In genomic region chr2:67572721-67573485, GRCh38 we compare ENCODE assay signal across 13 cellular contexts.
DNase-seq lines count a peak whose midpoint lies in the region; ATAC-seq, FAIRE-seq and TF ChIP-seq lines count a peak whose summit lies in the region.
"Had no signal": no experiment of that assay in that cellular context is flagged by ENCODE, and none has a peak within 500 bp of the region (broad histone marks: within the 10 kb centered on the region; RNA-seq: fewer than 3 reads in every experiment).

No MANE protein-coding gene starts in this region.

- H3K4me3 ChIP-seq in breast epithelium, result no peak overlapping the region
- H3K4me3 ChIP-seq in bronchial epithelial cell (ENCODE audit: low read depth, low read length), result no peak overlapping the region
- H3K4me3 ChIP-seq in hepatocyte, result no peak overlapping the region
- no peak overlapping the region for H3K4me3 ChIP-seq in transverse colon
- H3K4me3 ChIP-seq: ascending aorta had no signal

- TF ChIP-seq CTCF in MCF 10A (IDR thresholded peaks at IDR 0.05; ENCODE audit: unreplicated experiment) (no peak), breast epithelium (IDR thresholded peaks at IDR 0.05) (no peak), bronchial epithelial cell (IDR thresholded peaks at IDR 0.05; ENCODE audit: insufficient read depth, low read length, severe bottlenecking) (no peak), hepatocyte (IDR thresholded peaks at IDR 0.05; ENCODE audit: poor library complexity) (no peak), transverse colon (IDR thresholded peaks at IDR 0.05) (no peak)

- CTCF ChIA-PET in MCF 10A (lab: Yijun Ruan, JAX), result interaction anchor here (0.6 to 1.1 kb wide), 3 partner anchors 11 to 1145 kb away, joined by 3 to 5 read pairs (median 3); no protein-coding TSS in a partner anchor

- in situ Hi-C loops in transverse colon (cut with MboI; ENCODE audit: low pct_ligation_motif_present in 1 of 4, low pct_unique_long_range_greater_than_20kb in 1 of 4, low sequenced_read_pairs in 3 of 4), result no loop called here

- H2AFZ ChIP-seq in hepatocyte, result no peak overlapping the region

- no peaks in the 10 kb centered on the region for H3K27me3 Mint-ChIP-seq in MCF 10A (ENCODE audit: insufficient read depth, unreplicated experiment)

- peaks cover 27% of the 10 kb centered on the region for H3K4me1 Mint-ChIP-seq in MCF 10A (ENCODE audit: insufficient read depth, unreplicated experiment)

- H3K36me3 ChIP-seq in breast epithelium, result no peaks in the 10 kb centered on the region
- H3K36me3 ChIP-seq in bronchial epithelial cell (ENCODE audit: control insufficient read depth, insufficient read depth, low read length), result no peaks in the 10 kb centered on the region
- no peaks in the 10 kb centered on the region for H3K36me3 ChIP-seq in hepatocyte (replicated peaks; ENCODE audit: insufficient read depth, low read depth)
- no peaks in the 10 kb centered on the region for H3K36me3 ChIP-seq in transverse colon
- H3K36me3 ChIP-seq: ascending aorta had no signal

- peak overlapping the region; percentile 65 for H3K27ac Mint-ChIP-seq in MCF 10A (ENCODE audit: low read depth, unreplicated experiment)

- H3K4me3 Mint-ChIP-seq in MCF 10A (ENCODE audit: unreplicated experiment), result peak overlapping the region; percentile 6

- no peaks in the 10 kb centered on the region for H4K20me1 ChIP-seq in hepatocyte (ENCODE audit: insufficient read depth, poor library complexity, severe bottlenecking)

- DNase-seq in MCF 10A (ENCODE audit: unreplicated experiment) (peak; percentile 89), breast epithelium (ENCODE audit: low spot score in 2 of 2) (no peak), bronchial epithelial cell (ENCODE audit: low read depth) (peak; percentile 6), hepatocyte (ENCODE audit: low spot score) (no peak), transverse colon (peak; percentile 33), T1000 (lab: John Stamatoyannopoulos, UW) (no peak), NCI-H1105 treated with DMSO at 0.1 percent for 48 hours (lab: John Stamatoyannopoulos, UW) (no peak)
- DNase-seq: activated effector memory CD4-positive, alpha-beta T cell treated with Interleukin-2 at 50 U/mL for 16 hours; effector CD8-positive, alpha-beta T cell; KBM-7; NCI-H1417 treated with DMSO at 0.1 percent for 48 hours had no signal

- 90% methylated on average over 3 of the region's 3 CpGs for WGBS in hepatocyte (ENCODE audit: low lambda C conversion rate, missing lambda C conversion rate)
- WGBS in transverse colon (ENCODE audit: low coverage in 1 of 2), 2 donors, result 44 to 50% methylated on average over 2 to 3 of the region's 3 CpGs

- POLR2A ChIA-PET in MCF 10A (lab: Yijun Ruan, JAX), result interaction anchor here (0.6 to 5.6 kb wide), 5 partner anchors 9 to 78 kb away, joined by 3 to 51 read pairs (median 3); no protein-coding TSS in a partner anchor

- ATAC-seq in HG03442 (IDR thresholded peaks at IDR 0.05; ENCODE audit: unreplicated experiment), result no peak

- no peaks in the 10 kb centered on the region for H3K79me2 ChIP-seq in hepatocyte

- intact Hi-C loops in MCF 10A (cut with micrococcal nuclease) (no loop called here), breast epithelium (cut with DNase I; ENCODE audit: low total_unique reads) (no loop called here), transverse colon (cut with DNase I; ENCODE audit: low total_unique reads) (no loop called here)

- TF ChIP-seq POLR2A in breast epithelium (IDR thresholded peaks at IDR 0.05) (no peak), transverse colon (IDR thresholded peaks at IDR 0.05) (no peak)

- H3K9me3 Mint-ChIP-seq in MCF 10A (ENCODE audit: unreplicated experiment), result no peaks in the 10 kb centered on the region

- H3K36me3 Mint-ChIP-seq in MCF 10A (ENCODE audit: insufficient read depth, unreplicated experiment), result no peaks in the 10 kb centered on the region

- FAIRE-seq in bronchial epithelial cell (lab: Jason Lieb, UNC), result peak; percentile 13

- no peaks in the 10 kb centered on the region for H3K9me3 ChIP-seq in breast epithelium
- H3K9me3 ChIP-seq in hepatocyte (ENCODE audit: low read depth), result no peaks in the 10 kb centered on the region
- no peaks in the 10 kb centered on the region for H3K9me3 ChIP-seq in transverse colon

- H3K27ac ChIP-seq in breast epithelium (no peak overlapping the region), hepatocyte (peak overlapping the region; percentile 3), transverse colon (peak overlapping the region in 2 of 4 donors; percentile 2 to 44)
- H3K27ac ChIP-seq: ascending aorta had no signal

- no peaks in the 10 kb centered on the region for H3K27me3 ChIP-seq in breast epithelium
- no peaks in the 10 kb centered on the region for H3K27me3 ChIP-seq in bronchial epithelial cell (ENCODE audit: control insufficient read depth, insufficient read depth, low read length)
- H3K27me3 ChIP-seq in hepatocyte, result no peaks in the 10 kb centered on the region
- no peaks in the 10 kb centered on the region for H3K27me3 ChIP-seq in transverse colon
- H3K27me3 ChIP-seq: ascending aorta had no signal

- BruUV-seq in MCF 10A (replicated peaks; lab: Mats Ljungman, UMichigan), result TSS peak; percentile 94

- no peaks in the 10 kb centered on the region for H3K9me2 ChIP-seq in hepatocyte (replicated peaks; ENCODE audit: insufficient read depth)

- no peaks in the 10 kb centered on the region for H3K4me1 ChIP-seq in breast epithelium
- no peaks in the 10 kb centered on the region for H3K4me1 ChIP-seq in hepatocyte (ENCODE audit: insufficient read depth)
- H3K4me1 ChIP-seq in transverse colon, result no peaks in the 10 kb centered on the region
- H3K4me1 ChIP-seq: ascending aorta had no signal

- no peak for TF ChIP-seq EP300 in transverse colon (IDR thresholded peaks at IDR 0.05; ENCODE audit: low read depth)

- no peak overlapping the region for H3K4me2 ChIP-seq in hepatocyte

Comparison
In these comparisons a context has a peak if more than half of its experiments do, and no peak if none do; other contexts are left out.
1. DNase-seq: peak in MCF 10A (single experiment), bronchial epithelial cell (single experiment) and transverse colon (single experiment); none in breast epithelium (0 of 2), hepatocyte (single experiment), T1000 (single experiment) and NCI-H1105 treated with DMSO at 0.1 percent for 48 hours (single experiment).